In the genomic region with DNA sequence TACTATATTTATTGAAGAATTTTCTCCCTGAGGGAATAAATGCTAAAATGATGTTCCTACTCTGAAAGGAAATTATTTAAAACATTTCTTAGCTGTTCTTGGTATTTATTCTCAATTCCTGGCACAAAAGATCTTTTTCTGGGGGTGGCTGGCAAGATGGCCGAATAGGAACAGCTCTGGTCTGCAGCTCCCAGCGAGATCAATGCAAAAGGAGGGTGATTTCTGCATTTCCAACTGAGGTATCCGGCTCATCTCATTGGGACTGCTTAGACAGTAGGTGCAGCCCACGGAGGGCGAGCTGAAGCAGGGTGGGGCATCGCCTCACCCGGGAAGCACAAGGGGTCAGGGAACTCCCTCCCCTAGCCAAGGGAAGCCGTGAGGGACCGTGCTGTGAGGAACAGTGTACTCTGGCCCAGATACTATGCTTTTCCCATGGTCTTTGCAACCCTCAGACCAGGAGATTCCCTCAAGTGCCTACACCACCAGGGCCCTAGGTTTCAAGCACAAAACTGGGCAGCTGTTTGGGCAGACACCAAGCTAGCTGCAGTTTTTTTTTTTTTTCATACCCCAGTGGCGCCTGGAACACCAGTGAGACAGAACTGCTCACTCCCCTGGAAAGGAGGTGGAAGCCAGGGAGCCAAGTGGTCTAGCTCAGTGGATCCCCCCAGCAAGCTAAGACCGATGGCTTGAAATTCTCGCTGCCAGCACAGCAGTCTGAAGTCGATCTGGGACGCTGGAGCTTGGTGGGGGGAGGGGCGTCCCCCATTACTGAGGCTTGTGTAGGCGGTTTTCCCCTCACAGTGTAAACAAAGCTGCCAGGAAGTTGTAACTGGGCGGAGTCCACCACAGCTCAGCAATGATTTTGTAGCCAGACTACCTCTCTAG, we compare ENCODE assay signal across 8 cellular contexts.
DNase-seq lines count a peak whose midpoint lies in the region; ATAC-seq and TF ChIP-seq lines count a peak whose summit lies in the region.
"Not testable (repeated sequence)": the region's sequence is repeated elsewhere in the genome, so short reads cannot be mapped to it uniquely, and the experiment has no call there.

No MANE protein-coding gene starts in this region.

- not testable (repeated sequence) for H3K9me3 ChIP-seq in DOHH2 (ENCODE audit: control insufficient read depth, insufficient read depth, low read length); HUES6 (ENCODE audit: control insufficient read depth, insufficient read depth, low read depth, low read length)

- H3K27ac ChIP-seq in DOHH2 (ENCODE audit: low read depth, low read length): not testable (repeated sequence)
- H3K27ac ChIP-seq in HUES6 (ENCODE audit: low read depth, low read length): peak overlapping the region; percentile 36; the same call in 1 of the 2 replicates

- ATAC-seq in GM21717 (IDR thresholded peaks at IDR 0.05; ENCODE audit: unreplicated experiment): peak; percentile 74
- ATAC-seq in activated T-cell treated with anti-CD3 and anti-CD28 coated beads, Interleukin-2, amount 50 U/mL, for 72 hours (replicated peaks in 1 of 2): peak; percentile 81 to 84
- peak; percentile 98 to 99 for ATAC-seq in naive thymus-derived CD8-positive, alpha-beta T cell

- not testable (repeated sequence) for H3K36me3 ChIP-seq in DOHH2 (ENCODE audit: control insufficient read depth, low read length); HUES6 (ENCODE audit: control insufficient read depth, insufficient read depth, low read length)

- not testable (repeated sequence) for TF ChIP-seq CTCF in DOHH2 (IDR thresholded peaks at IDR 0.05; ENCODE audit: low read depth, low read length, poor library complexity, severe bottlenecking)

- H3K4me2 ChIP-seq in DOHH2 (ENCODE audit: low read length): peak overlapping the region; percentile 36

- peaks cover 27% of the 10 kb centered on the region for H3K4me1 Mint-ChIP-seq in activated T-cell treated with anti-CD3 and anti-CD28 coated beads, Interleukin-2, amount 50 U/mL, for 72 hours (ENCODE audit: low read depth)
- peaks cover 6 to 49% (median 32%) of the 10 kb centered on the region in 4 donors for H3K4me1 Mint-ChIP-seq in naive thymus-derived CD8-positive, alpha-beta T cell

- not testable (repeated sequence) for H3K4me1 ChIP-seq in DOHH2 (ENCODE audit: control insufficient read depth, low read length)
- peaks cover 29% of the 10 kb centered on the region; the same call in 1 of the 2 replicates for H3K4me1 ChIP-seq in HUES6 (ENCODE audit: control insufficient read depth, insufficient read depth, low read length)

- H3K4me3 ChIP-seq in DOHH2 (ENCODE audit: low read length) (peak overlapping the region; percentile 38), HUES6 (ENCODE audit: low read depth, low read length) (peak overlapping the region; percentile 38; the same call in 1 of the 2 replicates)

- peak overlapping the region; percentile 32 to 33 for H3K4me3 Mint-ChIP-seq in activated T-cell treated with anti-CD3 and anti-CD28 coated beads, Interleukin-2, amount 50 U/mL, for 72 hours
- H3K4me3 Mint-ChIP-seq in naive thymus-derived CD8-positive, alpha-beta T cell: peak overlapping the region; percentile 19 to 83 (median 70)

- H3F3A ChIP-seq in DOHH2 (ENCODE audit: control insufficient read depth, insufficient read depth): not testable (repeated sequence)

- not testable (repeated sequence) for H3K9me2 ChIP-seq in DOHH2 (replicated peaks; ENCODE audit: control insufficient read depth, low read length)

- peaks cover 12 to 13% of the 10 kb centered on the region in 2 donors for H3K9me3 Mint-ChIP-seq in activated T-cell treated with anti-CD3 and anti-CD28 coated beads, Interleukin-2, amount 50 U/mL, for 72 hours
- H3K9me3 Mint-ChIP-seq in naive thymus-derived CD8-positive, alpha-beta T cell: peaks cover 0 to 58% (median 24%) of the 10 kb centered on the region in 9 donors

- H3K27me3 ChIP-seq in DOHH2 (ENCODE audit: control insufficient read depth, low read length); HUES6 (ENCODE audit: control insufficient read depth, insufficient read depth, low read length): not testable (repeated sequence)

- POLR2A ChIA-PET in naive thymus-derived CD8-positive, alpha-beta T cell (lab: Charles Lee): interaction anchor here (0.6 to 2.7 kb wide), 7 partner anchors 8 to 1554 kb away, joined by 3 to 22 read pairs (median 4); no protein-coding TSS in a partner anchor

- H3K9ac ChIP-seq in HUES6 (ENCODE audit: low read length): peak overlapping the region; percentile 60

- peak; percentile 2 for DNase-seq in SIG-M5 treated with dmso at 0.1 percent for 504 hours (lab: John Stamatoyannopoulos, UW; ENCODE audit: unreplicated experiment)
- peak; percentile 56 to 64 for DNase-seq in activated T-cell treated with anti-CD3 and anti-CD28 coated beads, Interleukin-2, amount 50 U/mL, for 72 hours
- peak; percentile 26 for DNase-seq in fibroblast of gingiva (ENCODE audit: low read depth)
- peak; percentile 24 to 88 (median 70) for DNase-seq in naive thymus-derived CD8-positive, alpha-beta T cell
- peak; percentile 17 to 51 for DNase-seq in stimulated activated CD8-positive, alpha-beta memory T cell treated with anti-CD3 and anti-CD28 coated beads, Interleukin-7, amount 100 ng/mL, for 4 hours (ENCODE audit: low read depth in 2 of 2)

- H3K27me3 Mint-ChIP-seq in activated T-cell treated with anti-CD3 and anti-CD28 coated beads, Interleukin-2, amount 50 U/mL, for 72 hours (ENCODE audit: low read depth); naive thymus-derived CD8-positive, alpha-beta T cell: not testable (repeated sequence)

- H3K27ac Mint-ChIP-seq in activated T-cell treated with anti-CD3 and anti-CD28 coated beads, Interleukin-2, amount 50 U/mL, for 72 hours: not testable (repeated sequence)
- H3K27ac Mint-ChIP-seq in naive thymus-derived CD8-positive, alpha-beta T cell: peak overlapping the region; percentile 87 to 96 (median 94)

- H3K36me3 Mint-ChIP-seq in activated T-cell treated with anti-CD3 and anti-CD28 coated beads, Interleukin-2, amount 50 U/mL, for 72 hours (ENCODE audit: insufficient read depth in 2 of 2): peaks cover 22 to 38% of the 10 kb centered on the region in 2 donors
- peaks cover 2 to 42% (median 37%) of the 10 kb centered on the region in 3 donors for H3K36me3 Mint-ChIP-seq in naive thymus-derived CD8-positive, alpha-beta T cell

- H3K79me2 ChIP-seq in DOHH2 (ENCODE audit: control insufficient read depth, low read length): not testable (repeated sequence)

- not testable (repeated sequence) for H4K20me1 ChIP-seq in DOHH2 (ENCODE audit: control insufficient read depth, insufficient read depth, low read depth, low read length)

Comparison
In these comparisons a context has a peak if more than half of its experiments do, and no peak if none do; other contexts are left out.
1. DNase-seq: peak in every context shown above with its lines; median percentile 70 in naive thymus-derived CD8-positive, alpha-beta T cell; 60 in activated T-cell treated with anti-CD3 and anti-CD28 coated beads, Interleukin-2, amount 50 U/mL, for 72 hours; 34 in stimulated activated CD8-positive, alpha-beta memory T cell treated with anti-CD3 and anti-CD28 coated beads, Interleukin-7, amount 100 ng/mL, for 4 hours; 26 in fibroblast of gingiva; 2 in SIG-M5 treated with dmso at 0.1 percent for 504 hours.